In genomic region chr19:55585658-55586339, GRCh38 we compare ENCODE assay signal across 8 cellular contexts. TPM values are rescaled to one million over a fixed set of nuclear protein-coding genes. Genes with fewer than 3 reads are reported as not detected.
DNase-seq lines count a peak whose midpoint lies in the region; ATAC-seq and TF ChIP-seq lines count a peak whose summit lies in the region.

No MANE protein-coding gene starts in this region.

- H3K27ac Mint-ChIP-seq in WTC11 (peak overlapping the region; percentile 70), endothelial cell (ENCODE audit: unreplicated experiment) (peak overlapping the region; percentile 82)
- H3K27ac Mint-ChIP-seq in stimulated activated naive CD8-positive, alpha-beta T cell treated with anti-CD3 and anti-CD28 coated beads, Interleukin-15, amount 100 ng/mL, for 72 hours, result peak overlapping the region; percentile 42 to 46

- ATAC-seq in WTC11, result peak; percentile 76
- ATAC-seq in stimulated activated naive CD8-positive, alpha-beta T cell treated with anti-CD3 and anti-CD28 coated beads, Interleukin-15, amount 100 ng/mL, for 72 hours, result peak; percentile 51

- H3K27ac ChIP-seq in mesodermal cell (ENCODE audit: low read depth, low read length, severe bottlenecking), result peak overlapping the region; percentile 62

- peaks cover 29% of the 10 kb centered on the region for H3K27me3 Mint-ChIP-seq in WTC11 (ENCODE audit: low read depth)
- H3K27me3 Mint-ChIP-seq in endothelial cell (ENCODE audit: unreplicated experiment), result peaks cover 16% of the 10 kb centered on the region
- no peaks in the 10 kb centered on the region for H3K27me3 Mint-ChIP-seq in stimulated activated naive CD8-positive, alpha-beta T cell treated with anti-CD3 and anti-CD28 coated beads, Interleukin-15, amount 100 ng/mL, for 72 hours

- H3K9me3 ChIP-seq in mesodermal cell (ENCODE audit: control insufficient read depth, low read length), result no peaks in the 10 kb centered on the region

- H3K36me3 ChIP-seq in mesodermal cell (ENCODE audit: control insufficient read depth, insufficient read depth, low read length), result no peaks in the 10 kb centered on the region

- TF ChIP-seq CTCF in WTC11 (IDR thresholded peaks at IDR 0.05), result no peak
- no peak for TF ChIP-seq CTCF in endothelial cell (IDR thresholded peaks at IDR 0.05; ENCODE audit: unreplicated experiment)

- peak overlapping the region; percentile 27 for H3K4me3 ChIP-seq in mesodermal cell (ENCODE audit: extremely low read depth, insufficient read depth, low read length, poor library complexity, severe bottlenecking)

- POLR2A ChIA-PET in WTC11 (lab: Charles Lee), result interaction anchor here (1.2 to 2.3 kb wide), 2 partner anchors 13 to 35 kb away, joined by 5 to 17 read pairs; partner anchors contain the start of genes FIZ1 and ZNF524

- no peaks in the 10 kb centered on the region for H3K36me3 Mint-ChIP-seq in WTC11
- peaks cover 4% of the 10 kb centered on the region for H3K36me3 Mint-ChIP-seq in endothelial cell (ENCODE audit: low read depth, unreplicated experiment)

- no peaks in the 10 kb centered on the region for H3K4me1 ChIP-seq in mesodermal cell (ENCODE audit: control insufficient read depth, insufficient read depth, low read length, poor library complexity, severe bottlenecking)

- H3K4me1 Mint-ChIP-seq in WTC11 (peaks cover 27% of the 10 kb centered on the region), endothelial cell (ENCODE audit: unreplicated experiment) (peaks cover 22% of the 10 kb centered on the region)
- peaks cover 46% of the 10 kb centered on the region for H3K4me1 Mint-ChIP-seq in stimulated activated naive CD8-positive, alpha-beta T cell treated with anti-CD3 and anti-CD28 coated beads, Interleukin-15, amount 100 ng/mL, for 72 hours

- H3K4me3 Mint-ChIP-seq in WTC11 (peak overlapping the region; percentile 75), endothelial cell (ENCODE audit: unreplicated experiment) (peak overlapping the region; percentile 89)
- H3K4me3 Mint-ChIP-seq in stimulated activated naive CD8-positive, alpha-beta T cell treated with anti-CD3 and anti-CD28 coated beads, Interleukin-15, amount 100 ng/mL, for 72 hours, result peak overlapping the region; percentile 81 to 85

- CTCF ChIA-PET in WTC11 (lab: Charles Lee), result interaction anchor here (0.6 to 4.0 kb wide), 7 partner anchors 20 to 445 kb away, joined by 3 to 13 read pairs (median 5); partner anchors contain the start of gene ZNF865

- WGBS in mesodermal cell (ENCODE audit: insufficient coverage in 2 of 2), 2 experiments, result 14 to 19% methylated on average over 26 to 27 of the region's 36 CpGs

- H3K9me3 Mint-ChIP-seq in WTC11, result no peaks in the 10 kb centered on the region
- H3K9me3 Mint-ChIP-seq in endothelial cell (ENCODE audit: unreplicated experiment), result no peaks in the 10 kb centered on the region
- H3K9me3 Mint-ChIP-seq in stimulated activated naive CD8-positive, alpha-beta T cell treated with anti-CD3 and anti-CD28 coated beads, Interleukin-15, amount 100 ng/mL, for 72 hours, result no peaks in the 10 kb centered on the region

- peak; percentile 98 for DNase-seq in D341Med (ENCODE audit: low spot score)
- peak; percentile 61 for DNase-seq in NCI-H128 (lab: John Stamatoyannopoulos, UW; ENCODE audit: unreplicated experiment)
- peak; percentile 89 for DNase-seq in WTC11 (ENCODE audit: low spot score)
- peak; percentile 77 for DNase-seq in endothelial cell (ENCODE audit: low spot score)
- DNase-seq in stimulated activated naive CD8-positive, alpha-beta T cell treated with anti-CD3 and anti-CD28 coated beads, Interleukin-15, amount 100 ng/mL, for 72 hours, result peak in 1 of 2 donors; percentile 48
- DNase-seq in HUDEP-2 (lab: John Stamatoyannopoulos, UW; ENCODE audit: unreplicated experiment in 76 of 76), result no peak
- no peak for DNase-seq in GM19238 (ENCODE audit: insufficient read length, low spot score)

TF ChIP-seq in WTC11, 78 proteins besides CTCF, POLR2A, EP300 and RAD21 (continues in another document):
- TF ChIP-seq ETV6 (CRISPR knock-in tag; IDR thresholded peaks at IDR 0.05), result 0 out of 2 replicates have a peak, but pooled peaks have one; percentile 37
- 0 out of 2 replicates have a peak, but pooled peaks have one; percentile 26 for TF ChIP-seq ZNF121 (CRISPR knock-in tag; IDR thresholded peaks at IDR 0.05)
- TF ChIP-seq, protein P1, sequence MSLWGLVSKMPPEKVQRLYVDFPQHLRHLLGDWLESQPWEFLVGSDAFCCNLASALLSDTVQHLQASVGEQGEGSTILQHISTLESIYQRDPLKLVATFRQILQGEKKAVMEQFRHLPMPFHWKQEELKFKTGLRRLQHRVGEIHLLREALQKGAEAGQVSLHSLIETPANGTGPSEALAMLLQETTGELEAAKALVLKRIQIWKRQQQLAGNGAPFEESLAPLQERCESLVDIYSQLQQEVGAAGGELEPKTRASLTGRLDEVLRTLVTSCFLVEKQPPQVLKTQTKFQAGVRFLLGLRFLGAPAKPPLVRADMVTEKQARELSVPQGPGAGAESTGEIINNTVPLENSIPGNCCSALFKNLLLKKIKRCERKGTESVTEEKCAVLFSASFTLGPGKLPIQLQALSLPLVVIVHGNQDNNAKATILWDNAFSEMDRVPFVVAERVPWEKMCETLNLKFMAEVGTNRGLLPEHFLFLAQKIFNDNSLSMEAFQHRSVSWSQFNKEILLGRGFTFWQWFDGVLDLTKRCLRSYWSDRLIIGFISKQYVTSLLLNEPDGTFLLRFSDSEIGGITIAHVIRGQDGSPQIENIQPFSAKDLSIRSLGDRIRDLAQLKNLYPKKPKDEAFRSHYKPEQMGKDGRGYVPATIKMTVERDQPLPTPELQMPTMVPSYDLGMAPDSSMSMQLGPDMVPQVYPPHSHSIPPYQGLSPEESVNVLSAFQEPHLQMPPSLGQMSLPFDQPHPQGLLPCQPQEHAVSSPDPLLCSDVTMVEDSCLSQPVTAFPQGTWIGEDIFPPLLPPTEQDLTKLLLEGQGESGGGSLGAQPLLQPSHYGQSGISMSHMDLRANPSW (CRISPR knock-in tag; conservative IDR thresholded peaks at IDR 0.05; ENCODE audit: low read depth), result no peak
- TF ChIP-seq ZNF671 (CRISPR knock-in tag; IDR thresholded peaks at IDR 0.05), result no peak
- TF ChIP-seq NR2C2 (CRISPR knock-in tag; IDR thresholded peaks at IDR 0.05), result no peak
- no peak for TF ChIP-seq NR1H2 (CRISPR knock-in tag; IDR thresholded peaks at IDR 0.05)
- peak; percentile 77 for TF ChIP-seq NFYB (CRISPR knock-in tag; conservative IDR thresholded peaks at IDR 0.05; ENCODE audit: low read depth)
- no peak for TF ChIP-seq HMGA2 (CRISPR knock-in tag; IDR thresholded peaks at IDR 0.05)
- TF ChIP-seq SP1 (CRISPR knock-in tag; conservative IDR thresholded peaks at IDR 0.05), result peak; percentile 57
- no peak for TF ChIP-seq CREM (CRISPR knock-in tag; IDR thresholded peaks at IDR 0.05)
- TF ChIP-seq, protein P2, sequence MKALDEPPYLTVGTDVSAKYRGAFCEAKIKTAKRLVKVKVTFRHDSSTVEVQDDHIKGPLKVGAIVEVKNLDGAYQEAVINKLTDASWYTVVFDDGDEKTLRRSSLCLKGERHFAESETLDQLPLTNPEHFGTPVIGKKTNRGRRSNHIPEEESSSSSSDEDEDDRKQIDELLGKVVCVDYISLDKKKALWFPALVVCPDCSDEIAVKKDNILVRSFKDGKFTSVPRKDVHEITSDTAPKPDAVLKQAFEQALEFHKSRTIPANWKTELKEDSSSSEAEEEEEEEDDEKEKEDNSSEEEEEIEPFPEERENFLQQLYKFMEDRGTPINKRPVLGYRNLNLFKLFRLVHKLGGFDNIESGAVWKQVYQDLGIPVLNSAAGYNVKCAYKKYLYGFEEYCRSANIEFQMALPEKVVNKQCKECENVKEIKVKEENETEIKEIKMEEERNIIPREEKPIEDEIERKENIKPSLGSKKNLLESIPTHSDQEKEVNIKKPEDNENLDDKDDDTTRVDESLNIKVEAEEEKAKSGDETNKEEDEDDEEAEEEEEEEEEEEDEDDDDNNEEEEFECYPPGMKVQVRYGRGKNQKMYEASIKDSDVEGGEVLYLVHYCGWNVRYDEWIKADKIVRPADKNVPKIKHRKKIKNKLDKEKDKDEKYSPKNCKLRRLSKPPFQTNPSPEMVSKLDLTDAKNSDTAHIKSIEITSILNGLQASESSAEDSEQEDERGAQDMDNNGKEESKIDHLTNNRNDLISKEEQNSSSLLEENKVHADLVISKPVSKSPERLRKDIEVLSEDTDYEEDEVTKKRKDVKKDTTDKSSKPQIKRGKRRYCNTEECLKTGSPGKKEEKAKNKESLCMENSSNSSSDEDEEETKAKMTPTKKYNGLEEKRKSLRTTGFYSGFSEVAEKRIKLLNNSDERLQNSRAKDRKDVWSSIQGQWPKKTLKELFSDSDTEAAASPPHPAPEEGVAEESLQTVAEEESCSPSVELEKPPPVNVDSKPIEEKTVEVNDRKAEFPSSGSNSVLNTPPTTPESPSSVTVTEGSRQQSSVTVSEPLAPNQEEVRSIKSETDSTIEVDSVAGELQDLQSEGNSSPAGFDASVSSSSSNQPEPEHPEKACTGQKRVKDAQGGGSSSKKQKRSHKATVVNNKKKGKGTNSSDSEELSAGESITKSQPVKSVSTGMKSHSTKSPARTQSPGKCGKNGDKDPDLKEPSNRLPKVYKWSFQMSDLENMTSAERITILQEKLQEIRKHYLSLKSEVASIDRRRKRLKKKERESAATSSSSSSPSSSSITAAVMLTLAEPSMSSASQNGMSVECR (CRISPR knock-in tag; IDR thresholded peaks at IDR 0.05; ENCODE audit: borderline replicate concordance), result no peak
- TF ChIP-seq NFE2L1 (CRISPR knock-in tag; IDR thresholded peaks at IDR 0.05), result peak; percentile 52; the same call in 1 of the 2 replicates

RNA-seq across cellular contexts. Expression of gene ZNF579, which starts 5.2 kb away (rescaled TPM):
- total RNA-seq in WTC11 (2021), result 29.7 to 30.4 TPM (median 30.0 TPM) in 3 replicates
- total RNA-seq in endothelial cell (ENCODE audit: unreplicated experiment), result 36.4 TPM
- polyA plus RNA-seq in mesodermal cell (2013, experiment 1 of 2), result 20.6 TPM
- polyA plus RNA-seq in mesodermal cell (2013, experiment 2 of 2), result 16.8 TPM

RNA-seq across cellular contexts. Expression of gene FIZ1, which starts 13.5 kb away (rescaled TPM):
- total RNA-seq in WTC11 (2021), result 20.1 to 22.7 TPM (median 20.6 TPM) in 3 replicates
- 21.5 TPM for total RNA-seq in endothelial cell (ENCODE audit: unreplicated experiment)
- 13.6 TPM for polyA plus RNA-seq in mesodermal cell (2013, experiment 1 of 2)
- 11.9 TPM for polyA plus RNA-seq in mesodermal cell (2013, experiment 2 of 2)

RNA-seq across cellular contexts. Expression of gene ZNF524, which starts 14.3 kb away (rescaled TPM):
- 5.5 to 6.3 TPM (median 5.5 TPM) in 3 replicates for total RNA-seq in WTC11 (2021)
- total RNA-seq in endothelial cell (ENCODE audit: unreplicated experiment), result 9.3 TPM
- 7.8 TPM for polyA plus RNA-seq in mesodermal cell (2013, experiment 1 of 2)
- polyA plus RNA-seq in mesodermal cell (2013, experiment 2 of 2), result 5.7 TPM

RNA-seq across cellular contexts. Expression of gene ZNF865, which starts 19.6 kb away (rescaled TPM):
- total RNA-seq in WTC11 (2021) (18.5 to 21.7 TPM (median 19.0 TPM) in 3 replicates), endothelial cell (ENCODE audit: unreplicated experiment) (14.5 TPM)
- polyA plus RNA-seq in mesodermal cell (2013, experiment 1 of 2), result 10.3 TPM
- polyA plus RNA-seq in mesodermal cell (2013, experiment 2 of 2), result 8.9 TPM

RNA-seq across cellular contexts. Expression of gene ZNF784, which starts 38.6 kb away (rescaled TPM):
- total RNA-seq in WTC11 (2021), result 9.9 to 12.1 TPM (median 11.4 TPM) in 3 replicates
- total RNA-seq in endothelial cell (ENCODE audit: unreplicated experiment), result 6.8 TPM
- polyA plus RNA-seq in mesodermal cell (2013, experiment 1 of 2), result 7.0 TPM
- 5.4 TPM for polyA plus RNA-seq in mesodermal cell (2013, experiment 2 of 2)

Comparison
In these comparisons a context has a peak if more than half of its experiments do, and no peak if none do; other contexts are left out.
1. DNase-seq: peak in D341Med (single experiment), NCI-H128 (single experiment), WTC11 (single experiment) and endothelial cell (single experiment); none in HUDEP-2 (0 of 76) and GM19238 (single experiment).
2. Peak in every context shown above with its lines, with median percentiles within 50 percentile points of each other: H3K27ac Mint-ChIP-seq and H3K4me3 Mint-ChIP-seq.